8 cellular contexts compared by ENCODE assay signal in the genomic region with DNA sequence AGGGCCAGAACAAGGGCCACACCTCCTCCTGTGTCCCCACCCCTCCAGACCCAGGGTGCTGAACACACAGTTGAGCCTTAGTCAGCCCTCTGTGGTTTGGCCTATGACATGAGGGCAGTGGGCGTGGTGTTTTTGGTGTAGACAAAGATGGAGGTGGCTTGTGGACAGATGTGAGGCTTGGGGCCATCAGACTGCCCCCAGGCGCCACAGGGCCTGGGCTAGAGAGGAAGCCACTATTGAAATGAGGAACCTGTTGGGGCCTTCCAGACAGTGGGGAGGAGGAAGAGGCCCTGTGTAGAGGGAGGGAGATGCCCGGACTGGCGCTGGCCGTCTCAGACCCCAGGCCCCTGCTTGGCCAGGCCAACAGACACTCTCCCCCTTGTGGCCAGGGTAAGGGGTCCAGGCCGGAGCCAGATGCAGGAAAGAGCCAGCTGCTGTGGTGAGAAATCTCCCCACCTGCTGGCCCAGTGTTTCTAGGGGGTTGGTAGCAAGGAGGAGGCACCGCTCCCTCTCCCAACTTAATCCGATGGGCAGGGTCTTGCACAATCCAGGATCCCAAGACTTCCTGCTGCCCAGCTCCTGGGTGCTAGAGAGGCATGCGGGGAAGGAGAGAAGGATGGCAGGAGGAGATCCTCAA. TPM values are rescaled to one million over a fixed set of nuclear protein-coding genes. Genes with fewer than 3 reads are reported as not detected.
DNase-seq lines count a peak whose midpoint lies in the region; ATAC-seq and TF ChIP-seq lines count a peak whose summit lies in the region.

No MANE protein-coding gene starts in this region.

- DNase-seq in Ammon's horn (ENCODE audit: low spot score) (peak; percentile 83), M059J (ENCODE audit: low read depth) (peak; percentile 89), astrocyte of the spinal cord (ENCODE audit: low read depth, low spot score) (no peak), lower leg skin (ENCODE audit: low spot score in 2 of 2) (peak; percentile 58 to 88), NCI-H1436 (lab: John Stamatoyannopoulos, UW) (no peak), ureter (ENCODE audit: low spot score) (no peak)

- peak; percentile 24 for TF ChIP-seq CTCF in astrocyte of the spinal cord (IDR thresholded peaks at IDR 0.05; ENCODE audit: low read depth, low read length)
- TF ChIP-seq CTCF in lower leg skin (IDR thresholded peaks at IDR 0.05), result no peak

- in situ Hi-C loops in astrocyte of the spinal cord (cut with HindIII; ENCODE audit: low sequenced_read_pairs), result no loop called here

- ATAC-seq in GM19023 (IDR thresholded peaks at IDR 0.05; ENCODE audit: unreplicated experiment) (peak; percentile 52), HG03457 (IDR thresholded peaks at IDR 0.05; ENCODE audit: unreplicated experiment) (no peak)

- WGBS in lower leg skin, 2 donors, result 80 to 89% methylated on average over 9 of the region's 9 CpGs

- TF ChIP-seq POLR2A in lower leg skin (IDR thresholded peaks at IDR 0.05), result no peak

- intact Hi-C loops in lower leg skin (cut with DNase I; ENCODE audit: low total_unique reads), result no loop called here

- no peak overlapping the region for H3K4me3 ChIP-seq in astrocyte of the spinal cord (ENCODE audit: low read depth, low read length)
- no peak overlapping the region for H3K4me3 ChIP-seq in lower leg skin (ENCODE audit: low read depth, poor library complexity, severe bottlenecking)

RNA-seq across cellular contexts. Expression of gene SMAD7, which starts 53.8 kb away (rescaled TPM):
- total RNA-seq in M059J (2014; rRNA removed; shearing (Covaris generic)), result 12.6 and 19.3 TPM in 2 replicates
- total RNA-seq in lower leg skin, result 10 to 100 TPM; 19.6 to 23.9 (median 20.7) TPM
- total RNA-seq in ureter, result 23.2 TPM

Comparison
In these comparisons a context has a peak if more than half of its experiments do, and no peak if none do; other contexts are left out.
1. DNase-seq: peak in Ammon's horn (single experiment), M059J (single experiment) and lower leg skin (2 of 2); none in astrocyte of the spinal cord (single experiment), NCI-H1436 (single experiment) and ureter (single experiment).